In the genomic region with DNA sequence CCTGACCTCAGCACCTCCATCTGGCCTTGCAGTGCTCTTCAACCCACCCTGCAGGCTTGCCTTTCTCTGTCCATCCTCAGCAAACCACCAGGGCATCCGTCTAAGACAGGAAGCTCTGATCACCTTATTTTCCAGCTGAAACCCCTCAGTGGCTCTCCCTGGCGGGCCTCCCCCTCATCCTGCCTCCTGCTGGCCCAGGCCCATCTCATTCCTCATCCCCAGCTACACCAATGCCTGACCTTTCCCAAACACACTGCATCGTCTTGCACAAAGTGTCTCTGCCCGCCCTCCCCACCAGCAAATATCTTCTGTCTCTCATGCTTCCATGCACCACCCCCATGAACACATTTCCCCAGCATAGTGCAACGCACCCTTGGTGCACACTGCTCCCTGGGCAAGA, we compare ENCODE assay signal across 11 cellular contexts.
"Had no signal": no experiment of that assay in that cellular context is flagged by ENCODE, and none has a peak within 500 bp of the region (broad histone marks: within the 10 kb centered on the region; RNA-seq: fewer than 3 reads in every experiment).

No MANE protein-coding gene starts in this region.

- H3K27me3 ChIP-seq: cardiac muscle cell, pancreas, tibial artery had no signal

- H3K36me3 ChIP-seq: cardiac muscle cell, pancreas, tibial artery had no signal

- H3K9me3 ChIP-seq: pancreas, tibial artery had no signal

- H3K27ac ChIP-seq: cardiac muscle cell, pancreas had no signal

- DNase-seq: activated CD4-positive, alpha-beta T cell treated with anti-CD3 and anti-CD28 coated beads for 1 hour; activated naive CD4-positive, alpha-beta T cell treated with Interleukin-2 at 50 U/mL for 16 hours; activated T-cell treated with anti-CD3 and anti-CD28 coated beads, Interleukin-2, amount 50 U/mL, for 48 hours; effector CD8-positive, alpha-beta T cell; kidney glomerular epithelial cell; SHP77 treated with DMSO at 0.1 percent for 48 hours; stimulated activated CD4-positive, alpha-beta T cell treated with anti-CD3 and anti-CD28 coated beads, Interleukin-4, amount 100 ng/mL, for 4 hours had no signal

- H3K4me3 ChIP-seq: cardiac muscle cell, lung, pancreas, tibial artery had no signal

- ATAC-seq: pancreas had no signal
